9 cellular contexts compared by ENCODE assay signal in the genomic region with DNA sequence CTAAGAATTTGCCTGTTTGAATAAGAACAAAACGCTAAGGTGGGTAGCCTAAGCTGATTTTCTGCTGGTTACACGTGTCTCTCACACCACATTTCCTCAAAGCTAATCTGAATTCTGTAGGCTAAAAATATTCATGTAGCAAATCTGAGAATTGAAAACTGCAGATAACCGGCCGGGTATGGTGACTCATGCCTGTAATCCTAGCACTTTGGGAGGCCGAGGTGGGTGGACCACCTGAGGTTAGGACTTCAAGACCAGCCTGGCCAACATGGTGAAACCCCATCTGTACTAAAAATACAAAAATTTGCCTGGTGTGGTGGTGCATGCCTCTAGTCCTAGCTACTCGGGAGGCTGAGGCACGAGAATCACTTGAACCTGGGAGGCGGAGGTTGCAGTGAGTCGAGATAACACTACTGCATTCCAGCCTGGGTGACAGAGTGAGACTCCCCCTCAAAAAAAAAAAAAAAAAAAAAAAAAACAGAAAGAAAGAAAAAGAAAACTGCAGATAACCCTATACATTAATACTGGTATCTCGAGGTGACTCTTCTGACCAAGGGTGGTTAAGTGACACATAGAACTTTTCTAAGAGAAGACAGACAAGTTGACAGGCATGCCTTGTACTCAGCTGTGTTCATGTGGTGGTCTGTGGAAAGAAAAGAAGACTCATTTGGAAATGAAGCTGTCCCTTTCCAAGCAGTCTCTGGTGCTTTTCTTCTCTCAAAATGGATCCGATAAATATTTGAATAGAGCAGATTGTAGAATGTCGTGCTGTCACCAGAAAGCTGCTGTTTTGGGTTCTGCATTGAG. TPM values are rescaled to one million over a fixed set of nuclear protein-coding genes. Genes with fewer than 3 reads are reported as not detected.
DNase-seq lines count a peak whose midpoint lies in the region; ATAC-seq and TF ChIP-seq lines count a peak whose summit lies in the region.
"Had no signal": no experiment of that assay in that cellular context is flagged by ENCODE, and none has a peak within 500 bp of the region (broad histone marks: within the 10 kb centered on the region; RNA-seq: fewer than 3 reads in every experiment).

No MANE protein-coding gene starts in this region.

- H3K4me1 ChIP-seq in lower lobe of right lung (peaks cover 54% of the 10 kb centered on the region), SJCRH30 (no peaks in the 10 kb centered on the region)
- H3K4me1 ChIP-seq: gastroesophageal sphincter had no signal

- ATAC-seq in GM21528 (IDR thresholded peaks at IDR 0.05; ENCODE audit: low FRiP score, unreplicated experiment): peak; percentile 65
- ATAC-seq in lower lobe of right lung: no peak

- DNase-seq in GM12865 (ENCODE audit: low read depth) (peak; percentile 88), OCI-M1 (lab: John Stamatoyannopoulos, UW) (peak; percentile 9), lower lobe of right lung (no peak), SJCRH30 (no peak), SW480 (ENCODE audit: low spot score) (no peak), NAMALWA (ENCODE audit: low spot score) (no peak), AML-193 (lab: John Stamatoyannopoulos, UW) (no peak)

- no peaks in the 10 kb centered on the region for H3K27me3 ChIP-seq in lower lobe of right lung (ENCODE audit: low read depth)
- H3K27me3 ChIP-seq in SJCRH30: no peaks in the 10 kb centered on the region
- H3K27me3 ChIP-seq: gastroesophageal sphincter had no signal

- H3K36me3 ChIP-seq in lower lobe of right lung (peaks cover 27% of the 10 kb centered on the region), SJCRH30 (peaks cover 3% of the 10 kb centered on the region; the same call in 1 of the 2 replicates)

- TF ChIP-seq CTCF in GM12865 (IDR thresholded peaks at IDR 0.05; ENCODE audit: insufficient read depth, low read depth, low read length, missing control alignments): no peak
- no peak for TF ChIP-seq CTCF in lower lobe of right lung (IDR thresholded peaks at IDR 0.05)

- peak overlapping the region; percentile 19; the same call in 1 of the 2 replicates for H3K4me3 ChIP-seq in GM12865 (ENCODE audit: low read depth, low read length)
- H3K4me3 ChIP-seq in lower lobe of right lung: no peak overlapping the region
- H3K4me3 ChIP-seq in SJCRH30: no peak overlapping the region
- H3K4me3 ChIP-seq: gastroesophageal sphincter had no signal

- intact Hi-C loops in lower lobe of right lung (cut with DNase I): no loop called here

- H3K9me3 ChIP-seq in lower lobe of right lung: no peaks in the 10 kb centered on the region
- no peaks in the 10 kb centered on the region for H3K9me3 ChIP-seq in SJCRH30 (replicated peaks)
- H3K9me3 ChIP-seq: gastroesophageal sphincter had no signal

- H3K27ac ChIP-seq in lower lobe of right lung (peak overlapping the region; percentile 68), SJCRH30 (no peak overlapping the region)

RNA-seq across cellular contexts. Expression of a gene that starts 24.7 kb away (rescaled TPM):
- total RNA-seq in lower lobe of right lung: 71.9 TPM
- total RNA-seq in SJCRH30 (2014; rRNA removed; shearing (Covaris generic)): 54.4 and 56.0 TPM in 2 replicates

RNA-seq across cellular contexts. Expression of a gene that starts 55.9 kb away (rescaled TPM):
- 28.0 TPM for total RNA-seq in lower lobe of right lung
- total RNA-seq in SJCRH30 (2014; rRNA removed; shearing (Covaris generic)): 18.6 and 19.6 TPM in 2 replicates

Comparison
In these comparisons a context has a peak if more than half of its experiments do, and no peak if none do; other contexts are left out.
1. DNase-seq: peak in GM12865 (single experiment) and OCI-M1 (single experiment); none in lower lobe of right lung (single experiment), SJCRH30 (0 of 2), SW480 (single experiment), NAMALWA (single experiment) and AML-193 (0 of 2).